Comparison of ENCODE assay signal across 10 cellular contexts in the genomic region with DNA sequence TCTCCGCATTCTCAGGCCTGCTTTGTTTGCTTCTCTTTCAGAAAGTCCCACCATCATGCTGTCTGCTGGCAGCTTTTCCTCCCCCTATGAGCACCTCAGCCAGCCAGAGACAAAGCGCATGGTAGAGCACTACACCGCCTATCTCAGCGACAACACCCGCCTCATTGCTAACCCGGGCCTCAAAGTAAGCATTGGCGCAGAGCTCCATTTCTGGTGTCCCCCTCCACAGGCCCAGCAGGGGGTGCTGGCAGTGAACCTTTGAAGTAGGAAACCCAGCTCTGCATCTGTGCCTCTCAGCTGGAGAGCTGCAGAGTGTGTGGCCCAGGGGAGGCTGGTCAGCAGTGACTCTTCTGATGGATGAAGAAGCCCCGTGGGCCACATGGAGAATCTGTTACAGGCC.
DNase-seq lines count a peak whose midpoint lies in the region; ATAC-seq and TF ChIP-seq lines count a peak whose summit lies in the region.
"Had no signal": no experiment of that assay in that cellular context is flagged by ENCODE, and none has a peak within 500 bp of the region (broad histone marks: within the 10 kb centered on the region; RNA-seq: fewer than 3 reads in every experiment).

No MANE protein-coding gene starts in this region.

- H3K4ac ChIP-seq in H9 (ENCODE audit: low read depth, low read length) (no peak overlapping the region), trophoblast cell (ENCODE audit: low read depth, low read length) (no peak overlapping the region)

- no peaks in the 10 kb centered on the region for H3K27me3 ChIP-seq in H9 (ENCODE audit: insufficient read depth, low read length)
- no peaks in the 10 kb centered on the region for H3K27me3 ChIP-seq in trophoblast cell (ENCODE audit: insufficient read depth, low read length)
- H3K27me3 ChIP-seq: pancreas had no signal

- H3K4me1 ChIP-seq in H9 (ENCODE audit: insufficient read depth, low read length), result no peaks in the 10 kb centered on the region
- H3K4me1 ChIP-seq in trophoblast cell (ENCODE audit: control insufficient read depth in 1 of 2, insufficient read depth in 2 of 2, low read length in 2 of 2), result no peaks in the 10 kb centered on the region
- H3K4me1 ChIP-seq: pancreas had no signal

- no peak overlapping the region for H3K56ac ChIP-seq in H9 (ENCODE audit: insufficient read length, low read depth, low read length)

- H3K9ac ChIP-seq in H9 (ENCODE audit: extremely low read depth, insufficient read length, low read length), result no peak overlapping the region
- no peak overlapping the region for H3K9ac ChIP-seq in trophoblast cell (ENCODE audit: low read length)

- H2BK5ac ChIP-seq in H9 (ENCODE audit: insufficient read length, low read length) (no peak overlapping the region), trophoblast cell (ENCODE audit: low read depth, low read length, poor library complexity) (no peak overlapping the region)

- H2BK120ac ChIP-seq in H9 (ENCODE audit: low read depth, low read length, poor library complexity, severe bottlenecking) (no peak overlapping the region), trophoblast cell (ENCODE audit: insufficient read depth, low read length, poor library complexity) (no peak overlapping the region)

- H3K9me3 Mint-ChIP-seq in H9, result no peaks in the 10 kb centered on the region

- H3K23ac ChIP-seq in H9 (ENCODE audit: insufficient read length, low read depth, low read length) (no peak overlapping the region), trophoblast cell (ENCODE audit: low read length) (no peak overlapping the region)

- no peaks in the 10 kb centered on the region for H3K27me3 Mint-ChIP-seq in H9 (ENCODE audit: low read depth)

- H3K79me2 ChIP-seq in H9 (ENCODE audit: insufficient read depth, low read length), result no peaks in the 10 kb centered on the region
- no peaks in the 10 kb centered on the region for H3K79me2 ChIP-seq in trophoblast cell (ENCODE audit: control insufficient read depth, insufficient read depth, low read length, poor library complexity)

- no CpG with 5 or more reads among the region's 8 CpGs for WGBS in H9 (ENCODE audit: extremely low coverage, insufficient read length, low lambda C conversion rate)
- WGBS in trophoblast cell (ENCODE audit: extremely low coverage, insufficient coverage, insufficient read length), result no CpG with 5 or more reads among the region's 8 CpGs

- H3K4me1 Mint-ChIP-seq in H9, result peaks cover 2 to 8% of the 10 kb centered on the region in 2 experiments

- H3T11ph ChIP-seq in H9 (ENCODE audit: low read length), result no peak overlapping the region

- H3K4me2 ChIP-seq in H9 (ENCODE audit: insufficient read depth, insufficient read length, low read length), result no peak overlapping the region
- no peak overlapping the region for H3K4me2 ChIP-seq in trophoblast cell (ENCODE audit: low read length)

- H3K4me3 Mint-ChIP-seq in H9, result no peak overlapping the region

- no peak overlapping the region for H3K4me3 ChIP-seq in trophoblast cell (ENCODE audit: low read depth, low read length)
- H3K4me3 ChIP-seq: pancreas had no signal

- H3K23me2 ChIP-seq in H9 (ENCODE audit: insufficient read length, low read depth, low read length, poor library complexity, severe bottlenecking), result no peaks in the 10 kb centered on the region

- no peaks in the 10 kb centered on the region for H3K79me1 ChIP-seq in H9 (ENCODE audit: insufficient read depth, low read depth, low read length, poor library complexity, severe bottlenecking)
- no peaks in the 10 kb centered on the region for H3K79me1 ChIP-seq in trophoblast cell (ENCODE audit: low read length)

- H3K36me3 ChIP-seq in trophoblast cell (ENCODE audit: control insufficient read depth in 1 of 2, insufficient read depth in 2 of 2, low read length in 2 of 2), result no peaks in the 10 kb centered on the region

- H3K27ac Mint-ChIP-seq in H9, result peak overlapping the region in 2 of 3 experiments; percentile 59 to 67; a peak in 3 of 7 replicates

- TF ChIP-seq CTCF in H9 (conservative IDR thresholded peaks at IDR 0.05), result no peak; the same call in 2 of the 3 replicates

- no peak overlapping the region for H2AK5ac ChIP-seq in H9 (ENCODE audit: insufficient read length, low read length)
- H2AK5ac ChIP-seq in trophoblast cell (ENCODE audit: low read length), result no peak overlapping the region

- H3K36me3 Mint-ChIP-seq in H9 (ENCODE audit: insufficient read depth in 1 of 3, low read depth in 3 of 3), result peaks cover 47 to 93% (median 84%) of the 10 kb centered on the region in 3 experiments; a peak in 6 of 7 replicates

- DNase-seq in Daoy (ENCODE audit: low read depth) (peak; percentile 15), H9 (peak; percentile 50), UCSD-AML1 (lab: John Stamatoyannopoulos, UW; ENCODE audit: unreplicated experiment) (peak; percentile 40), iPS-NIHi7 (ENCODE audit: extremely low spot score) (peak; percentile 46), trophoblast cell (no peak), NCI-H1048 (lab: John Stamatoyannopoulos, UW) (no peak), NCI-H2227 (lab: John Stamatoyannopoulos, UW; ENCODE audit: unreplicated experiment) (no peak)
- DNase-seq: NCI-H1417 treated with DMSO at 0.1 percent for 48 hours, pancreas had no signal

- no peak overlapping the region for H2AFZ ChIP-seq in H9 (ENCODE audit: low read length)
- H2AFZ ChIP-seq in trophoblast cell (ENCODE audit: insufficient read depth, low read length, poor library complexity), result no peak overlapping the region

- H2BK12ac ChIP-seq in H9 (ENCODE audit: insufficient read length, low read depth, low read length) (no peak overlapping the region), trophoblast cell (ENCODE audit: low read length) (no peak overlapping the region)

- no peak overlapping the region for H4K12ac ChIP-seq in trophoblast cell (ENCODE audit: low read depth, low read length)

- H2BK20ac ChIP-seq in H9 (ENCODE audit: low read depth, low read length, poor library complexity, severe bottlenecking), result no peak overlapping the region

- no peak overlapping the region for H4K5ac ChIP-seq in H9 (ENCODE audit: insufficient read length, low read depth, low read length)

- H3K27ac ChIP-seq in H9 (ENCODE audit: insufficient read length, low read depth, low read length) (no peak overlapping the region), trophoblast cell (ENCODE audit: low read depth, low read length) (no peak overlapping the region)
- H3K27ac ChIP-seq: pancreas had no signal

- H4K91ac ChIP-seq in H9 (ENCODE audit: insufficient read length, low read depth, low read length) (no peak overlapping the region), trophoblast cell (ENCODE audit: low read depth, low read length) (no peak overlapping the region)

- H3K9me3 ChIP-seq in H9 (ENCODE audit: control insufficient read depth, low read depth, low read length) (no peaks in the 10 kb centered on the region), trophoblast cell (ENCODE audit: insufficient read depth, low read depth, low read length) (no peaks in the 10 kb centered on the region)
- H3K9me3 ChIP-seq: pancreas had no signal

- H3K18ac ChIP-seq in H9 (ENCODE audit: insufficient read length, low read depth, low read length), result no peak overlapping the region
- H3K18ac ChIP-seq in trophoblast cell (ENCODE audit: low read length), result no peak overlapping the region

- H2BK15ac ChIP-seq in H9 (ENCODE audit: low read depth, low read length), result no peak overlapping the region

- H3K14ac ChIP-seq in H9 (ENCODE audit: insufficient read depth, low read length) (no peak overlapping the region), trophoblast cell (ENCODE audit: low read length) (no peak overlapping the region)

- H4K8ac ChIP-seq in H9 (replicated peaks; ENCODE audit: insufficient read length, low read depth, low read length) (no peak overlapping the region), trophoblast cell (ENCODE audit: low read depth, low read length) (no peak overlapping the region)

- H4K20me1 ChIP-seq in H9 (ENCODE audit: control insufficient read depth, insufficient read depth, insufficient read length), result no peaks in the 10 kb centered on the region

- ATAC-seq in HG03457 (IDR thresholded peaks at IDR 0.05; ENCODE audit: unreplicated experiment), result no peak

Comparison
In these comparisons a context has a peak if more than half of its experiments do, and no peak if none do; other contexts are left out.
1. DNase-seq: peak in Daoy (single experiment), H9 (single experiment), UCSD-AML1 (single experiment) and iPS-NIHi7 (single experiment); none in trophoblast cell (0 of 2), NCI-H1048 (single experiment) and NCI-H2227 (single experiment).